12 cellular contexts compared by ENCODE assay signal in genomic region chr16:74868035-74868434, GRCh38.
DNase-seq lines count a peak whose midpoint lies in the region; ATAC-seq and TF ChIP-seq lines count a peak whose summit lies in the region.
"Had no signal": no experiment of that assay in that cellular context is flagged by ENCODE, and none has a peak within 500 bp of the region (broad histone marks: within the 10 kb centered on the region; RNA-seq: fewer than 3 reads in every experiment).

No MANE protein-coding gene starts in this region.

- DNase-seq in activated naive CD8-positive, alpha-beta T cell treated with anti-CD3 and anti-CD28 coated beads, Interleukin-2, amount 10 ng/mL, durations not matched to agents 7 days and 5 days: no peak
- DNase-seq in activated naive CD8-positive, alpha-beta T cell treated with anti-CD3 and anti-CD28 coated beads, Interleukin-2, amount 50 U/mL, for 24 hours: no peak
- no peak for DNase-seq in RWPE1 (ENCODE audit: low spot score)
- no peak for DNase-seq in endothelial cell (ENCODE audit: low spot score)
- DNase-seq in stimulated activated effector memory CD8-positive, alpha-beta T cell treated with anti-CD3 and anti-CD28 coated beads, Interleukin-12 subunit alpha, Interleukin-12 subunit beta, amount 100 ng/mL, for 72 hours (ENCODE audit: low spot score in 2 of 2): no peak
- no peak for DNase-seq in activated effector memory CD4-positive, alpha-beta T cell treated with Interleukin-2 at 50 U/mL for 16 hours
- DNase-seq: left colon, NCI-H1105, NCI-H446 had no signal

- H3K4me3 Mint-ChIP-seq in activated naive CD8-positive, alpha-beta T cell treated with anti-CD3 and anti-CD28 coated beads, Interleukin-2, amount 10 ng/mL, durations not matched to agents 7 days and 5 days: no peak overlapping the region
- H3K4me3 Mint-ChIP-seq in activated naive CD8-positive, alpha-beta T cell treated with anti-CD3 and anti-CD28 coated beads, Interleukin-2, amount 50 U/mL, for 24 hours: no peak overlapping the region
- H3K4me3 Mint-ChIP-seq in endothelial cell (ENCODE audit: unreplicated experiment): no peak overlapping the region
- H3K4me3 Mint-ChIP-seq in stimulated activated effector memory CD8-positive, alpha-beta T cell treated with anti-CD3 and anti-CD28 coated beads, Interleukin-12 subunit alpha, Interleukin-12 subunit beta, amount 100 ng/mL, for 72 hours: no peak overlapping the region

- ATAC-seq in activated naive CD8-positive, alpha-beta T cell treated with anti-CD3 and anti-CD28 coated beads, Interleukin-2, amount 10 ng/mL, durations not matched to agents 7 days and 5 days (ENCODE audit: low read depth): no peak
- ATAC-seq in activated naive CD8-positive, alpha-beta T cell treated with anti-CD3 and anti-CD28 coated beads, Interleukin-2, amount 50 U/mL, for 24 hours: no peak
- ATAC-seq in stimulated activated effector memory CD8-positive, alpha-beta T cell treated with anti-CD3 and anti-CD28 coated beads, Interleukin-12 subunit alpha, Interleukin-12 subunit beta, amount 100 ng/mL, for 72 hours: no peak
- ATAC-seq in HG03045 (IDR thresholded peaks at IDR 0.05; ENCODE audit: unreplicated experiment) (no peak), HG03342 (IDR thresholded peaks at IDR 0.05; ENCODE audit: unreplicated experiment) (no peak)

- TF ChIP-seq CTCF in RWPE1 (conservative IDR thresholded peaks at IDR 0.05; ENCODE audit: low read depth) (no peak), endothelial cell (IDR thresholded peaks at IDR 0.05; ENCODE audit: unreplicated experiment) (no peak)

- peak overlapping the region; percentile 63 for H3K27ac ChIP-seq in RWPE1

- H3K4me1 Mint-ChIP-seq in activated naive CD8-positive, alpha-beta T cell treated with anti-CD3 and anti-CD28 coated beads, Interleukin-2, amount 10 ng/mL, durations not matched to agents 7 days and 5 days: peaks cover 10% of the 10 kb centered on the region
- H3K4me1 Mint-ChIP-seq in activated naive CD8-positive, alpha-beta T cell treated with anti-CD3 and anti-CD28 coated beads, Interleukin-2, amount 50 U/mL, for 24 hours: peaks cover 12% of the 10 kb centered on the region
- H3K4me1 Mint-ChIP-seq in endothelial cell (ENCODE audit: unreplicated experiment): peaks cover 23% of the 10 kb centered on the region
- peaks cover 25% of the 10 kb centered on the region for H3K4me1 Mint-ChIP-seq in stimulated activated effector memory CD8-positive, alpha-beta T cell treated with anti-CD3 and anti-CD28 coated beads, Interleukin-12 subunit alpha, Interleukin-12 subunit beta, amount 100 ng/mL, for 72 hours

- H3K27me3 Mint-ChIP-seq in activated naive CD8-positive, alpha-beta T cell treated with anti-CD3 and anti-CD28 coated beads, Interleukin-2, amount 10 ng/mL, durations not matched to agents 7 days and 5 days: no peaks in the 10 kb centered on the region
- H3K27me3 Mint-ChIP-seq in activated naive CD8-positive, alpha-beta T cell treated with anti-CD3 and anti-CD28 coated beads, Interleukin-2, amount 50 U/mL, for 24 hours: no peaks in the 10 kb centered on the region
- no peaks in the 10 kb centered on the region for H3K27me3 Mint-ChIP-seq in endothelial cell (ENCODE audit: unreplicated experiment)
- H3K27me3 Mint-ChIP-seq: IgD-negative memory B cell had no signal

- CTCF ChIA-PET in RWPE1 (lab: Yijun Ruan, JAX): no interaction called here

- H3K36me3 Mint-ChIP-seq in activated naive CD8-positive, alpha-beta T cell treated with anti-CD3 and anti-CD28 coated beads, Interleukin-2, amount 10 ng/mL, durations not matched to agents 7 days and 5 days: peaks cover 2% of the 10 kb centered on the region
- no peaks in the 10 kb centered on the region for H3K36me3 Mint-ChIP-seq in activated naive CD8-positive, alpha-beta T cell treated with anti-CD3 and anti-CD28 coated beads, Interleukin-2, amount 50 U/mL, for 24 hours (ENCODE audit: low read depth)
- peaks cover 4% of the 10 kb centered on the region for H3K36me3 Mint-ChIP-seq in endothelial cell (ENCODE audit: low read depth, unreplicated experiment)
- H3K36me3 Mint-ChIP-seq in stimulated activated effector memory CD8-positive, alpha-beta T cell treated with anti-CD3 and anti-CD28 coated beads, Interleukin-12 subunit alpha, Interleukin-12 subunit beta, amount 100 ng/mL, for 72 hours: peaks cover 17% of the 10 kb centered on the region

- POLR2A ChIA-PET in activated naive CD8-positive, alpha-beta T cell treated with anti-CD3 and anti-CD28 coated beads, Interleukin-2, amount 10 ng/mL, durations not matched to agents 7 days and 5 days (lab: Charles Lee): no interaction called here
- POLR2A ChIA-PET in RWPE1 (lab: Yijun Ruan, JAX; ENCODE audit: low non-redundant PET): no interaction called here

- no peaks in the 10 kb centered on the region for H3K9me3 Mint-ChIP-seq in activated naive CD8-positive, alpha-beta T cell treated with anti-CD3 and anti-CD28 coated beads, Interleukin-2, amount 10 ng/mL, durations not matched to agents 7 days and 5 days
- H3K9me3 Mint-ChIP-seq in activated naive CD8-positive, alpha-beta T cell treated with anti-CD3 and anti-CD28 coated beads, Interleukin-2, amount 50 U/mL, for 24 hours: no peaks in the 10 kb centered on the region
- no peaks in the 10 kb centered on the region for H3K9me3 Mint-ChIP-seq in endothelial cell (ENCODE audit: unreplicated experiment)
- no peaks in the 10 kb centered on the region for H3K9me3 Mint-ChIP-seq in stimulated activated effector memory CD8-positive, alpha-beta T cell treated with anti-CD3 and anti-CD28 coated beads, Interleukin-12 subunit alpha, Interleukin-12 subunit beta, amount 100 ng/mL, for 72 hours
- H3K9me3 Mint-ChIP-seq: IgD-negative memory B cell had no signal

- H3K27ac Mint-ChIP-seq in activated naive CD8-positive, alpha-beta T cell treated with anti-CD3 and anti-CD28 coated beads, Interleukin-2, amount 10 ng/mL, durations not matched to agents 7 days and 5 days: peak overlapping the region; percentile 50
- no peak overlapping the region for H3K27ac Mint-ChIP-seq in activated naive CD8-positive, alpha-beta T cell treated with anti-CD3 and anti-CD28 coated beads, Interleukin-2, amount 50 U/mL, for 24 hours
- H3K27ac Mint-ChIP-seq in endothelial cell (ENCODE audit: unreplicated experiment): peak overlapping the region; percentile 84
- H3K27ac Mint-ChIP-seq in stimulated activated effector memory CD8-positive, alpha-beta T cell treated with anti-CD3 and anti-CD28 coated beads, Interleukin-12 subunit alpha, Interleukin-12 subunit beta, amount 100 ng/mL, for 72 hours: peak overlapping the region; percentile 74
